In genomic region chr4:169251291-169252235, GRCh38 we compare ENCODE assay signal across 11 cellular contexts. TPM values are rescaled to one million over a fixed set of nuclear protein-coding genes. Genes with fewer than 3 reads are reported as not detected.
A peak's percentile ranks its signal among the peaks of the same experiment; 100 is the strongest.
DNase-seq lines count a peak whose midpoint lies in the region; TF ChIP-seq lines count a peak whose summit lies in the region.
"Had no signal": no experiment of that assay in that cellular context is flagged by ENCODE, and none has a peak within 500 bp of the region (broad histone marks: within the 10 kb centered on the region; RNA-seq: fewer than 3 reads in every experiment).

No MANE protein-coding gene starts in this region.

- H3K9me3 ChIP-seq in neural progenitor cell (ENCODE audit: low read depth): no peaks in the 10 kb centered on the region
- H3K9me3 ChIP-seq: left lung had no signal

- H3K4me1 Mint-ChIP-seq in neural progenitor cell: peaks cover 42% of the 10 kb centered on the region

- H3K4me3 ChIP-seq in neural progenitor cell: no peak overlapping the region
- H3K4me3 ChIP-seq: BLaER1 treated with 17β-estradiol and CSF1 and Interleukin-3, amounts not matched to agents 10 nM and 100 nM; left lung had no signal

- peaks cover 31% of the 10 kb centered on the region for H3K36me3 Mint-ChIP-seq in neural progenitor cell

- H3K4me3 Mint-ChIP-seq in neural progenitor cell: no peak overlapping the region
- H3K4me3 Mint-ChIP-seq: IgD-negative memory B cell had no signal

- no peak overlapping the region for H2AFZ ChIP-seq in neural progenitor cell (replicated peaks)

- H3K27me3 ChIP-seq in neural progenitor cell: no peaks in the 10 kb centered on the region
- H3K27me3 ChIP-seq: BLaER1 treated with 17β-estradiol and CSF1 and Interleukin-3, amounts not matched to agents 10 nM and 100 nM; left lung had no signal

- no peaks in the 10 kb centered on the region for H3K36me3 ChIP-seq in neural progenitor cell
- H3K36me3 ChIP-seq: left lung had no signal

- H3K9ac ChIP-seq in neural progenitor cell: no peak overlapping the region
- H3K9ac ChIP-seq: BLaER1 treated with 17β-estradiol and CSF1 and Interleukin-3, amounts not matched to agents 10 nM and 100 nM had no signal

- no peaks in the 10 kb centered on the region for H3F3A ChIP-seq in neural progenitor cell (ENCODE audit: low read depth)

- H3K9me3 Mint-ChIP-seq in neural progenitor cell: peaks cover 12% of the 10 kb centered on the region
- H3K9me3 Mint-ChIP-seq: IgD-negative memory B cell had no signal

- H3K27ac ChIP-seq in neural progenitor cell: peak overlapping the region; percentile 31
- H3K27ac ChIP-seq: BLaER1 treated with 17β-estradiol and CSF1 and Interleukin-3, amounts not matched to agents 10 nM and 100 nM; left lung had no signal

- peaks cover 32% of the 10 kb centered on the region for H3K4me1 ChIP-seq in neural progenitor cell

- H3K27me3 Mint-ChIP-seq in neural progenitor cell (ENCODE audit: insufficient read depth, low read depth): peaks cover 2% of the 10 kb centered on the region
- H3K27me3 Mint-ChIP-seq: IgD-negative memory B cell had no signal

- peaks cover 100% of the 10 kb centered on the region for H3K79me2 ChIP-seq in neural progenitor cell (ENCODE audit: low read depth)

- DNase-seq in ELR (ENCODE audit: low read depth) (peak; percentile 64), SK-MEL-5 (ENCODE audit: low read depth, low spot score) (peak; percentile 39), foreskin melanocyte (peak; percentile 66), neural progenitor cell (ENCODE audit: low spot score) (peak; percentile 55), NK-92 (lab: John Stamatoyannopoulos, UW; ENCODE audit: unreplicated experiment) (no peak), anterior cingulate cortex (lab: John Stamatoyannopoulos, UW) (no peak), activated gamma-delta T cell treated with Interleukin-2 at 50 U/mL for 16 hours (no peak)
- DNase-seq in activated CD4-positive, alpha-beta T cell treated with anti-CD3 and anti-CD28 coated beads, Interleukin-2, amount 50 U/mL, for 1 hour: no peak
- DNase-seq: left lung had no signal

- no peak overlapping the region for H3K27ac Mint-ChIP-seq in neural progenitor cell
- H3K27ac Mint-ChIP-seq: IgD-negative memory B cell had no signal

- H4K20me1 ChIP-seq in neural progenitor cell (ENCODE audit: low read depth): peaks cover 4% of the 10 kb centered on the region

- in situ Hi-C loops in SK-MEL-5 (cut with HindIII; ENCODE audit: low pct_unique_long_range_greater_than_20kb, low sequenced_read_pairs): no loop called here

- TF ChIP-seq CTCF in neural progenitor cell (IDR thresholded peaks at IDR 0.05): no peak

- H3K4me2 ChIP-seq in neural progenitor cell: peak overlapping the region; percentile 55

RNA-seq across cellular contexts. Expression of gene SH3RF1, which starts 19.2 kb away (rescaled TPM):
- total RNA-seq in SK-MEL-5 (2014; rRNA removed; shearing (Covaris generic)): 3.0 and 4.1 TPM in 2 replicates
- polyA plus RNA-seq in SK-MEL-5 (2015; cell fraction: cytosol; rRNA removed): 6.7 and 7.7 TPM in 2 replicates
- polyA plus RNA-seq in SK-MEL-5 (2015; cell fraction: nucleus; rRNA removed): 3.8 and 4.5 TPM in 2 replicates
- total RNA-seq in neural progenitor cell (ENCODE audit: low replicate concordance): 14.1 and 17.1 TPM in 2 replicates

Comparison
In these comparisons a context has a peak if more than half of its experiments do, and no peak if none do; other contexts are left out.
1. DNase-seq: peak in ELR (single experiment), SK-MEL-5 (single experiment), foreskin melanocyte (single experiment) and neural progenitor cell (single experiment); none in NK-92 (single experiment), anterior cingulate cortex (0 of 58), activated CD4-positive, alpha-beta T cell treated with anti-CD3 and anti-CD28 coated beads, Interleukin-2, amount 50 U/mL, for 1 hour (single experiment) and activated gamma-delta T cell treated with Interleukin-2 at 50 U/mL for 16 hours (single experiment).